ENCODE assay signal across 1 cellular context in the genomic region with DNA sequence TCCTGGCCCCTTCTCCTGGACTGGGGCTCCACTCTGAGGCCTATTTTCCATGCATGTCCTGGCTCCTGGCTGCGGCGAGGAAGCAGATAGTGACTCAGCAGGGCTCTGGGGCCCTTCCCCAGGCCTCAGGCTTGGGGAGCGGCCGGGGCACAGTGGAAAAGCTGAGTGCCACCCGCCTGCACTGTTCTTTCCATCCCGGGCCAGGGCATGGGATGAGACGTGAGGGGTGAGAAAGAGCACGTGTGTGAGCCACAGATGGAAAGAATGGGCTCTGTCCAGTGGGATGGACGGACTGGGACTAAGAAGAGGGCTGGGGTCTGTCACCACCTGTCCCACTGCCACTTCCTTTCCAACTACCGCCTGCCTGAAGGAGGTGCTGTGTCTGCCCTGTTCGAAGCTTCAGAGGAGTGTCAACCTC.
TF ChIP-seq lines count a peak whose summit lies in the region.

No MANE protein-coding gene starts in this region.

TF ChIP-seq in H1, 55 proteins besides CTCF, POLR2A, EP300 and RAD21:
- TF ChIP-seq FOSL1 (IDR thresholded peaks at IDR 0.05; ENCODE audit: insufficient read depth, low read depth, low read length), result no peak
- no peak for TF ChIP-seq ASH2L (IDR thresholded peaks at IDR 0.05; ENCODE audit: low read length)
- TF ChIP-seq, protein P1, sequence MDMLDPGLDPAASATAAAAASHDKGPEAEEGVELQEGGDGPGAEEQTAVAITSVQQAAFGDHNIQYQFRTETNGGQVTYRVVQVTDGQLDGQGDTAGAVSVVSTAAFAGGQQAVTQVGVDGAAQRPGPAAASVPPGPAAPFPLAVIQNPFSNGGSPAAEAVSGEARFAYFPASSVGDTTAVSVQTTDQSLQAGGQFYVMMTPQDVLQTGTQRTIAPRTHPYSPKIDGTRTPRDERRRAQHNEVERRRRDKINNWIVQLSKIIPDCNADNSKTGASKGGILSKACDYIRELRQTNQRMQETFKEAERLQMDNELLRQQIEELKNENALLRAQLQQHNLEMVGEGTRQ (IDR thresholded peaks at IDR 0.05; ENCODE audit: low read length), result no peak
- TF ChIP-seq BCL11A (IDR thresholded peaks at IDR 0.05; ENCODE audit: low read depth in 2 of 2, low read length in 2 of 2), result no peak
- TF ChIP-seq KDM5A (IDR thresholded peaks at IDR 0.05; ENCODE audit: low read length), result no peak
- no peak for TF ChIP-seq CEBPB (IDR thresholded peaks at IDR 0.05; ENCODE audit: low read depth, low read length)
- no peak for TF ChIP-seq TEAD4 (IDR thresholded peaks at IDR 0.05; ENCODE audit: low read depth, low read length)
- no peak for TF ChIP-seq SRF (IDR thresholded peaks at IDR 0.05; ENCODE audit: low read depth, low read length)
- no peak for TF ChIP-seq HDAC2 (IDR thresholded peaks at IDR 0.05; ENCODE audit: borderline replicate concordance in 1 of 2, low read depth in 2 of 2, low read length in 2 of 2)
